In genomic region chr22:24270556-24271405, GRCh38 we compare ENCODE assay signal across 8 cellular contexts. TPM values are rescaled to one million over a fixed set of nuclear protein-coding genes. Genes with fewer than 3 reads are reported as not detected.
DNase-seq lines count a peak whose midpoint lies in the region; ATAC-seq, FAIRE-seq and TF ChIP-seq lines count a peak whose summit lies in the region.

A gene with protein sequence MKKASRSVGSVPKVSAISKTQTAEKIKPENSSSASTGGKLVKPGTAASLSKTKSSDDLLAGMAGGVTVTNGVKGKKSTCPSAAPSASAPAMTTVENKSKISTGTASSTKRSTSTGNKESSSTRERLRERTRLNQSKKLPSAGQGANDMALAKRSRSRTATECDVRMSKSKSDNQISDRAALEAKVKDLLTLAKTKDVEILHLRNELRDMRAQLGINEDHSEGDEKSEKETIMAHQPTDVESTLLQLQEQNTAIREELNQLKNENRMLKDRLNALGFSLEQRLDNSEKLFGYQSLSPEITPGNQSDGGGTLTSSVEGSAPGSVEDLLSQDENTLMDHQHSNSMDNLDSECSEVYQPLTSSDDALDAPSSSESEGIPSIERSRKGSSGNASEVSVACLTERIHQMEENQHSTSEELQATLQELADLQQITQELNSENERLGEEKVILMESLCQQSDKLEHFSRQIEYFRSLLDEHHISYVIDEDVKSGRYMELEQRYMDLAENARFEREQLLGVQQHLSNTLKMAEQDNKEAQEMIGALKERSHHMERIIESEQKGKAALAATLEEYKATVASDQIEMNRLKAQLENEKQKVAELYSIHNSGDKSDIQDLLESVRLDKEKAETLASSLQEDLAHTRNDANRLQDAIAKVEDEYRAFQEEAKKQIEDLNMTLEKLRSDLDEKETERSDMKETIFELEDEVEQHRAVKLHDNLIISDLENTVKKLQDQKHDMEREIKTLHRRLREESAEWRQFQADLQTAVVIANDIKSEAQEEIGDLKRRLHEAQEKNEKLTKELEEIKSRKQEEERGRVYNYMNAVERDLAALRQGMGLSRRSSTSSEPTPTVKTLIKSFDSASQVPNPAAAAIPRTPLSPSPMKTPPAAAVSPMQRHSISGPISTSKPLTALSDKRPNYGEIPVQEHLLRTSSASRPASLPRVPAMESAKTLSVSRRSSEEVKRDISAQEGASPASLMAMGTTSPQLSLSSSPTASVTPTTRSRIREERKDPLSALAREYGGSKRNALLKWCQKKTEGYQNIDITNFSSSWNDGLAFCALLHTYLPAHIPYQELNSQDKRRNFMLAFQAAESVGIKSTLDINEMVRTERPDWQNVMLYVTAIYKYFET (plus strand): TSS chr22:24270831. CDS start chr22:24302232, 31,401 bp downstream.

- TF ChIP-seq CTCF in H1 (IDR thresholded peaks at IDR 0.05; ENCODE audit: control extremely low read depth in 1 of 3, insufficient read depth in 1 of 3, low read depth in 1 of 3, low read length in 3 of 3), result no peak

- no peak for TF ChIP-seq EP300 in H1 (IDR thresholded peaks at IDR 0.05; ENCODE audit: borderline replicate concordance in 1 of 2, low read depth in 2 of 2, low read length in 2 of 2)

- no peak within 1 kb of the TSS for H2BK15ac ChIP-seq in H1 (ENCODE audit: low read length)

- H4K8ac ChIP-seq in H1 (ENCODE audit: extremely low read depth, insufficient read depth, low read length), result peak within 1 kb of the TSS; percentile 96; the same call in 1 of the 2 replicates

- peak within 1 kb of the TSS; percentile 98 for H3K18ac ChIP-seq in H1 (ENCODE audit: extremely low read depth, low read length)

- no peak within 1 kb of the TSS for H2AK5ac ChIP-seq in H1 (ENCODE audit: low read depth, low read length)

- H3K23me2 ChIP-seq in H1 (ENCODE audit: low read depth, low read length), result peaks cover 4% of the 10 kb centered on the region; the same call in 1 of the 2 replicates

- peak; percentile 75 for ATAC-seq in GM21367 (IDR thresholded peaks at IDR 0.05; ENCODE audit: unreplicated experiment)

- peaks cover 0 to 2% of the 10 kb centered on the region in 2 experiments for H4K20me1 ChIP-seq in H1 (replicated peaks in 1 of 2; ENCODE audit: control insufficient read depth in 1 of 2, insufficient read depth in 2 of 2, low read length in 2 of 2)

- FAIRE-seq in H1 (lab: Jason Lieb, UNC), result no peak

- no peaks in the 10 kb centered on the region for H3K9me3 ChIP-seq in H1 (ENCODE audit: insufficient read depth in 2 of 2, low read depth in 1 of 2, low read length in 1 of 2)

- peak within 1 kb of the TSS; percentile 92 for H2BK120ac ChIP-seq in H1 (replicated peaks; ENCODE audit: low read depth, low read length)

- no peak within 1 kb of the TSS for H3K23ac ChIP-seq in H1 (ENCODE audit: insufficient read length)

- no peaks in the 10 kb centered on the region for H3K79me1 ChIP-seq in H1 (ENCODE audit: low read depth, low read length)

- no peaks in the 10 kb centered on the region for H3K36me3 ChIP-seq in H1 (ENCODE audit: control insufficient read depth in 2 of 4, insufficient read depth in 4 of 4, low read length in 3 of 4)

- WGBS in H1 (ENCODE audit: extremely low coverage in 1 of 2, insufficient coverage in 1 of 2, insufficient read length in 1 of 2, insufficient replicate concordance in 2 of 2, low coverage in 1 of 2, low lambda C conversion rate in 2 of 2, missing lambda C conversion rate in 1 of 2), 2 experiments, result 2% methylated on average over 49 of the region's 90 CpGs; no CpG with 5 or more reads in 1 of the 2 experiments

- no peak for TF ChIP-seq RAD21 in H1 (IDR thresholded peaks at IDR 0.05 in 1 of 2, conservative IDR thresholded peaks at IDR 0.05 in 1 of 2; ENCODE audit: low read depth in 2 of 2, low read length in 2 of 2)

- no peak within 1 kb of the TSS for H2BK20ac ChIP-seq in H1 (ENCODE audit: low read length)

- DNase-seq in COR-L47 (lab: John Stamatoyannopoulos, UW), result peak; percentile 91
- peak; percentile 88 for DNase-seq in HT1080 (ENCODE audit: low read depth)
- DNase-seq in NOMO-1 treated with dmso at 0.1 percent for 144 hours (lab: John Stamatoyannopoulos, UW; ENCODE audit: unreplicated experiment), result peak; percentile 78
- peak; percentile 84 to 93 (median 86) for DNase-seq in activated CD8-positive, alpha-beta memory T cell treated with anti-CD3 and anti-CD28 coated beads for 48 hours (ENCODE audit: low read depth in 2 of 3, low spot score in 2 of 3)
- DNase-seq in H1 (ENCODE audit: low read depth in 1 of 2, low spot score in 2 of 2), result peak; percentile 84 to 97
- DNase-seq in mesenteric fat pad (ENCODE audit: low spot score), result peak; percentile 99
- DNase-seq in stimulated activated CD8-positive, alpha-beta memory T cell treated with anti-CD3 and anti-CD28 coated beads, Interleukin-15, amount 100 ng/mL, for 1 hour (ENCODE audit: low read depth), result peak; percentile 77

- peak within 1 kb of the TSS; percentile 92 for H3K56ac ChIP-seq in H1 (replicated peaks; ENCODE audit: insufficient read length, low read depth, low read length)

- H3K4ac ChIP-seq in H1 (replicated peaks; ENCODE audit: insufficient read length, low read depth, low read length), result peak within 1 kb of the TSS; percentile 93

- peaks cover 0 to 8% (median 2%) of the 10 kb centered on the region in 4 experiments; a peak in 3 of 7 replicates for H3K4me1 ChIP-seq in H1 (replicated peaks in 1 of 4; ENCODE audit: control insufficient read depth in 3 of 4, insufficient read depth in 4 of 4, low read length in 3 of 4)

- H3K27ac ChIP-seq in H1 (ENCODE audit: low read depth, low read length), result peak within 1 kb of the TSS; percentile 94

- POLR2A ChIA-PET in H1 (lab: Charles Lee; ENCODE audit: partially characterized antibody), result interaction anchor here (1.0 to 1.4 kb wide), 3 partner anchors 19 to 284 kb away, joined by 3 read pairs; partner anchors contain the start of gene GUCD1

- peak within 1 kb of the TSS; percentile 75 for H2BK12ac ChIP-seq in H1 (ENCODE audit: low read depth, low read length)

- H4K91ac ChIP-seq in H1 (replicated peaks; ENCODE audit: insufficient read length, low read length), result peak within 1 kb of the TSS; percentile 96

- H3K14ac ChIP-seq in H1 (ENCODE audit: insufficient read length), result no peak within 1 kb of the TSS

- H2BK5ac ChIP-seq in H1 (ENCODE audit: low read depth, low read length), result peak within 1 kb of the TSS; percentile 87

- peak within 1 kb of the TSS; percentile 92 to 98 (median 94) for H3K9ac ChIP-seq in H1 (replicated peaks in 1 of 4; ENCODE audit: extremely low read depth in 1 of 4, low read depth in 3 of 4, low read length in 3 of 4)

- H3K4me3 ChIP-seq in H1 (ENCODE audit: extremely low read depth in 1 of 4, insufficient read depth in 2 of 4, low read depth in 3 of 4, low read length in 4 of 4), result peak within 1 kb of the TSS; percentile 89 to 92 (median 90)

- H3K27me3 ChIP-seq in H1 (replicated peaks in 1 of 4; ENCODE audit: control insufficient read depth in 3 of 4, extremely low read depth in 1 of 4, insufficient read depth in 3 of 4, low read length in 3 of 4), result no peaks in the 10 kb centered on the region

- TF ChIP-seq POLR2A in H1 (IDR thresholded peaks at IDR 0.05; ENCODE audit: control extremely low read depth in 1 of 2, low read depth in 2 of 2, low read length in 2 of 2), result peak; percentile 89 to 96

- H3K79me2 ChIP-seq in H1 (ENCODE audit: control insufficient read depth in 1 of 2, insufficient read depth in 2 of 2, low read length in 2 of 2), result peaks cover 5 to 46% of the 10 kb centered on the region in 2 experiments

- CTCF ChIA-PET in H1 (lab: Charles Lee; ENCODE audit: partially characterized antibody), result interaction anchor here (0.8 kb wide), 1 partner anchor 81 kb away, joined by 3 read pairs; no protein-coding TSS in a partner anchor

- peak within 1 kb of the TSS; percentile 94 for H4K5ac ChIP-seq in H1 (ENCODE audit: insufficient read length, low read depth, low read length)

- peak within 1 kb of the TSS; percentile 67 to 82 for H3K4me2 ChIP-seq in H1 (ENCODE audit: insufficient read depth in 1 of 2, low read depth in 2 of 2, low read length in 2 of 2)

- peak within 1 kb of the TSS; percentile 79; the same call in 1 of the 2 replicates for H2AFZ ChIP-seq in H1 (ENCODE audit: low read length)

TF ChIP-seq in H1, 55 proteins besides CTCF, POLR2A, EP300 and RAD21 (continues in another document):
- TF ChIP-seq PHF8 (conservative IDR thresholded peaks at IDR 0.05; ENCODE audit: low read depth, low read length), result peak; percentile 100
- TF ChIP-seq, protein P1, sequence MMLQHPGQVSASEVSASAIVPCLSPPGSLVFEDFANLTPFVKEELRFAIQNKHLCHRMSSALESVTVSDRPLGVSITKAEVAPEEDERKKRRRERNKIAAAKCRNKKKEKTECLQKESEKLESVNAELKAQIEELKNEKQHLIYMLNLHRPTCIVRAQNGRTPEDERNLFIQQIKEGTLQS (IDR thresholded peaks at IDR 0.05; ENCODE audit: insufficient read depth, low read depth, low read length), result no peak
- TF ChIP-seq GTF2F1 (IDR thresholded peaks at IDR 0.05; ENCODE audit: borderline replicate concordance, low read depth, low read length), result no peak
- no peak for TF ChIP-seq SP2 (IDR thresholded peaks at IDR 0.05; ENCODE audit: low read length)
- TF ChIP-seq KDM4A (IDR thresholded peaks at IDR 0.05; ENCODE audit: low read depth, low read length, severe bottlenecking), result peak; percentile 79
- no peak for TF ChIP-seq RFX5 (IDR thresholded peaks at IDR 0.05; ENCODE audit: borderline replicate concordance, low read depth, low read length)
- no peak for TF ChIP-seq CHD1 (IDR thresholded peaks at IDR 0.05; ENCODE audit: low read depth, low read length)
- no peak for TF ChIP-seq EZH2 (IDR thresholded peaks at IDR 0.05; ENCODE audit: low read depth, low read length, severe bottlenecking)
- no peak for TF ChIP-seq POU5F1 (IDR thresholded peaks at IDR 0.05; ENCODE audit: low read depth, low read length)
- peak; percentile 96 for TF ChIP-seq ASH2L (IDR thresholded peaks at IDR 0.05; ENCODE audit: low read length)
- TF ChIP-seq TAF1 (IDR thresholded peaks at IDR 0.05; ENCODE audit: low read depth, low read length), result peak; percentile 87

RNA-seq across cellular contexts. Expression of the gene that starts here (rescaled TPM):
- 27.4 and 28.5 TPM in 2 replicates for total RNA-seq in HT1080 (2014; rRNA removed; shearing (Covaris generic))
- polyA plus RNA-seq in HT1080 (2015; cell fraction: cytosol; rRNA removed), result 15.0 and 16.4 TPM in 2 replicates
- polyA plus RNA-seq in HT1080 (2015; cell fraction: nucleus; rRNA removed), result 20.6 and 22.8 TPM in 2 replicates
- 61.6 and 66.4 TPM in 2 replicates for total RNA-seq in H1 (2021; fragmentation: NEBNext Ultra II Directional; extraction: Animal tissue kit (Norgen Biotek cat#: 25700))
- 15.7 and 16.4 TPM in 2 replicates for polyA plus RNA-seq in H1 (2011; rRNA removed)
- polyA plus RNA-seq in H1 (2011; cell fraction: cytosol; rRNA removed), result 20.7 TPM
- polyA plus RNA-seq in H1 (2011; cell fraction: nucleus; rRNA removed), result 36.2 TPM
- polyA plus RNA-seq in H1 (2012, experiment 1 of 2), result 25.4 to 29.1 TPM (median 26.5 TPM) in 4 replicates
- polyA plus RNA-seq in H1 (2012, experiment 2 of 2), result 2.6 TPM
- 18.8 TPM for polyA plus RNA-seq in H1 (2013, experiment 1 of 2)
- 18.6 TPM for polyA plus RNA-seq in H1 (2013, experiment 2 of 2)
- 43.5 and 46.1 TPM in 2 replicates for polyA minus RNA-seq in H1 (2011; rRNA and poly(A)+ RNA removed)
- polyA minus RNA-seq in H1 (2011; cell fraction: cytosol; rRNA and poly(A)+ RNA removed), result 21.0 TPM
- 49.8 TPM for polyA minus RNA-seq in H1 (2011; cell fraction: nucleus; rRNA and poly(A)+ RNA removed)
- total RNA-seq in mesenteric fat pad, result 69.2 TPM

Comparison
In these comparisons a context has a peak if more than half of its experiments do, and no peak if none do; other contexts are left out.
1. Peak in every context shown above with its lines: DNase-seq, ATAC-seq, H3K4me3 ChIP-seq and H3K27ac ChIP-seq.